13 cellular contexts compared by ENCODE assay signal in the genomic region with DNA sequence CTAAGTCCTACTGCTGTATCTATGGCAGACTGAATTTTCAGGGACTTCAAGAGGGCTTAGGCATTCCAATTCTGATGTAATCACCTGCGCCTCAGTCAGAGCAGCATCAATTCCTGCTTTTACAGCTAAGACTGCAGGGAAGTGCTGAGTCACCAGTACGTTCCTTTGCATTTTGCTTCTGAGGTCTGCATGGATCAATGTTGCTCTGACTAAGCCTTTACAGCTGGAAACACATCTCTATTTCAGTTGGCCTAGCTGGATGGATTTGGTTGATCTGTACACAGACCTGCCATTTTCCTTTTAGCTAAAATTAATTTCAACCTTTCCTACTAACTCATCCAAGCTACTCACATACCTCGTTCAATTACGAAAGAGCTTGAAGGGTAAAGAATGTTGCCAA. TPM values are rescaled to one million over a fixed set of nuclear protein-coding genes. Genes with fewer than 3 reads are reported as not detected.
A peak's percentile ranks its signal among the peaks of the same experiment; 100 is the strongest.
DNase-seq lines count a peak whose midpoint lies in the region; ATAC-seq, FAIRE-seq and TF ChIP-seq lines count a peak whose summit lies in the region.
"Had no signal": no experiment of that assay in that cellular context is flagged by ENCODE, and none has a peak within 500 bp of the region (broad histone marks: within the 10 kb centered on the region; RNA-seq: fewer than 3 reads in every experiment).

No MANE protein-coding gene starts in this region.

- peak; percentile 76 for ATAC-seq in K562
- ATAC-seq in GM21423 (IDR thresholded peaks at IDR 0.05; ENCODE audit: unreplicated experiment), result no peak
- no peak for ATAC-seq in HG02678 (IDR thresholded peaks at IDR 0.05; ENCODE audit: unreplicated experiment)
- ATAC-seq: effector memory CD8-positive, alpha-beta T cell; left colon had no signal

- TF ChIP-seq EP300 in K562 (IDR thresholded peaks at IDR 0.05; ENCODE audit: low read length) (no peak), esophagus muscularis mucosa (IDR thresholded peaks at IDR 0.05) (no peak)

- no peak overlapping the region for H2AFZ ChIP-seq in K562 (ENCODE audit: low read depth, low read length)

- in situ Hi-C loops in K562 (cut with MboI), result loop anchor here (25.0 kb wide), 1 partner anchor 1395 kb away; no protein-coding TSS in a partner anchor

- no TSS peak for BruUV-seq in K562 (replicated peaks; lab: Mats Ljungman, UMichigan)

- H3K4me2 ChIP-seq in K562 (ENCODE audit: insufficient read depth, low read length), result no peak overlapping the region

- TF ChIP-seq RAD21 in K562 (CRISPR knock-in tag; conservative IDR thresholded peaks at IDR 0.05 in 1 of 2, IDR thresholded peaks at IDR 0.05 in 1 of 2), result no peak

- WGBS in HUES64, result 81% methylated on average over 4 of the region's 4 CpGs
- 63% methylated on average over 4 of the region's 4 CpGs for WGBS in K562 (ENCODE audit: insufficient coverage, low coverage, missing lambda C conversion rate)
- whole genome bisulfite sequencing in esophagus muscularis mucosa, result 89% methylated on average over 4 of the region's 4 CpGs

- H3K36me3 ChIP-seq in HUES64 (ENCODE audit: insufficient read depth, low read length), result peaks cover 68% of the 10 kb centered on the region
- H3K36me3 ChIP-seq in K562 (ENCODE audit: control insufficient read depth, insufficient read depth, low read length), result peaks cover 15% of the 10 kb centered on the region; the same call in 2 of the 3 replicates
- peaks cover 43% of the 10 kb centered on the region; the same call in 1 of the 2 replicates for H3K36me3 ChIP-seq in iPS-20b (ENCODE audit: insufficient read depth, low read depth, low read length)
- H3K36me3 ChIP-seq in esophagus muscularis mucosa, result peaks cover 3 to 60% (median 17%) of the 10 kb centered on the region in 4 donors

- H3K4me1 ChIP-seq in HUES64 (ENCODE audit: insufficient read depth, low read length) (peaks cover 28% of the 10 kb centered on the region), K562 (replicated peaks in 1 of 2; ENCODE audit: control insufficient read depth in 2 of 2, insufficient read depth in 2 of 2, low read length in 2 of 2) (peaks cover 0 to 8% of the 10 kb centered on the region in 2 experiments; a peak in 2 of 5 replicates), iPS-20b (ENCODE audit: insufficient read depth, low read length) (peaks cover 19% of the 10 kb centered on the region), esophagus muscularis mucosa (no peaks in the 10 kb centered on the region)

- H3K27me3 ChIP-seq in HUES64 (ENCODE audit: insufficient read depth, low read length), result no peaks in the 10 kb centered on the region
- no peaks in the 10 kb centered on the region for H3K27me3 ChIP-seq in K562 (ENCODE audit: control insufficient read depth in 2 of 2, insufficient read depth in 2 of 2, low read length in 2 of 2)
- H3K27me3 ChIP-seq in iPS-20b (ENCODE audit: insufficient read depth, low read length), result no peaks in the 10 kb centered on the region
- no peaks in the 10 kb centered on the region for H3K27me3 ChIP-seq in esophagus muscularis mucosa
- H3K27me3 ChIP-seq: thyroid gland had no signal

- POLR2A ChIA-PET in K562 (lab: Yijun Ruan, JAX), result interaction anchor here (0.6 kb wide), 1 partner anchor 66 kb away, joined by 3 read pairs; no protein-coding TSS in a partner anchor

- no peak for TF ChIP-seq POLR2A in K562 (conservative IDR thresholded peaks at IDR 0.05)
- TF ChIP-seq POLR2A in esophagus muscularis mucosa (IDR thresholded peaks at IDR 0.05; ENCODE audit: low read depth), result no peak

- peak overlapping the region; percentile 63 for H3K27ac ChIP-seq in HUES64 (ENCODE audit: low read depth, low read length)
- no peak overlapping the region for H3K27ac ChIP-seq in K562 (ENCODE audit: extremely low read depth, low read depth, low read length)
- H3K27ac ChIP-seq in iPS-20b (ENCODE audit: low read length), result peak overlapping the region; percentile 30
- H3K27ac ChIP-seq in esophagus muscularis mucosa (replicated peaks in 1 of 4), result no peak overlapping the region
- H3K27ac ChIP-seq: thyroid gland had no signal

- no peak for TF ChIP-seq CTCF in K562 (IDR thresholded peaks at IDR 0.05 in 2 of 3, conservative IDR thresholded peaks at IDR 0.05 in 1 of 3; ENCODE audit: insufficient read depth in 2 of 3, low read depth in 1 of 3, low read length in 3 of 3)
- TF ChIP-seq CTCF in esophagus muscularis mucosa (IDR thresholded peaks at IDR 0.05), result no peak

- H3K9me3 ChIP-seq in HUES64 (ENCODE audit: insufficient read depth, low read depth, low read length), result no peaks in the 10 kb centered on the region
- H3K9me3 ChIP-seq in K562 (replicated peaks; ENCODE audit: control insufficient read depth, insufficient read depth, low read depth, low read length), result no peaks in the 10 kb centered on the region
- no peaks in the 10 kb centered on the region for H3K9me3 ChIP-seq in iPS-20b (ENCODE audit: insufficient read depth, low read depth, low read length)
- no peaks in the 10 kb centered on the region for H3K9me3 ChIP-seq in esophagus muscularis mucosa
- H3K9me3 ChIP-seq: thyroid gland had no signal

- H3K9ac ChIP-seq in HUES64 (ENCODE audit: low read depth, low read length), result no peak overlapping the region; the same call in 1 of the 2 replicates
- no peak overlapping the region for H3K9ac ChIP-seq in K562 (ENCODE audit: insufficient read depth in 1 of 2, low read depth in 2 of 2, low read length in 2 of 2)
- peak overlapping the region; percentile 13; the same call in 1 of the 2 replicates for H3K9ac ChIP-seq in iPS-20b (ENCODE audit: low read depth, low read length)

- CTCF ChIA-PET in K562 (lab: Yijun Ruan, JAX; ENCODE audit: low intra/inter-chr PET ratio), result no interaction called here

- H3K4me3 ChIP-seq in HUES64 (ENCODE audit: low read length), result no peak overlapping the region
- no peak overlapping the region for H3K4me3 ChIP-seq in K562
- H3K4me3 ChIP-seq in iPS-20b (ENCODE audit: low read length), result no peak overlapping the region
- no peak overlapping the region for H3K4me3 ChIP-seq in esophagus muscularis mucosa
- H3K4me3 ChIP-seq: thyroid gland had no signal

- no peaks in the 10 kb centered on the region for H3K79me2 ChIP-seq in K562 (ENCODE audit: control insufficient read depth, insufficient read depth, low read length)

- intact Hi-C loops in K562 (cut with micrococcal nuclease) (no loop called here), esophagus muscularis mucosa (cut with DNase I) (no loop called here)

- peak; percentile 81 for FAIRE-seq in K562 (lab: Jason Lieb, UNC)

- H4K20me1 ChIP-seq in K562 (replicated peaks; ENCODE audit: control insufficient read depth, insufficient read depth, low read length), result no peaks in the 10 kb centered on the region

- peak; percentile 34 for DNase-seq in AG20443 (ENCODE audit: low spot score)
- DNase-seq in K562 (ENCODE audit: extremely low read depth in 1 of 4, low spot score in 3 of 4), result peak in 2 of 4 experiments; percentile 13 to 44
- DNase-seq in HuH-7.5 (ENCODE audit: low spot score), result no peak
- DNase-seq in esophagus muscularis mucosa (ENCODE audit: extremely low spot score), result no peak
- DNase-seq: effector memory CD8-positive, alpha-beta T cell; left colon; NCI-H1105 treated with DMSO at 0.1 percent for 48 hours; OCI-M1; thyroid gland had no signal

- H3K9me1 ChIP-seq in K562 (ENCODE audit: control insufficient read depth, insufficient read depth, low read length), result no peaks in the 10 kb centered on the region

TF ChIP-seq in K562, 482 proteins besides CTCF, POLR2A, EP300 and RAD21 (continues in another document):
- TF ChIP-seq, protein P1, sequence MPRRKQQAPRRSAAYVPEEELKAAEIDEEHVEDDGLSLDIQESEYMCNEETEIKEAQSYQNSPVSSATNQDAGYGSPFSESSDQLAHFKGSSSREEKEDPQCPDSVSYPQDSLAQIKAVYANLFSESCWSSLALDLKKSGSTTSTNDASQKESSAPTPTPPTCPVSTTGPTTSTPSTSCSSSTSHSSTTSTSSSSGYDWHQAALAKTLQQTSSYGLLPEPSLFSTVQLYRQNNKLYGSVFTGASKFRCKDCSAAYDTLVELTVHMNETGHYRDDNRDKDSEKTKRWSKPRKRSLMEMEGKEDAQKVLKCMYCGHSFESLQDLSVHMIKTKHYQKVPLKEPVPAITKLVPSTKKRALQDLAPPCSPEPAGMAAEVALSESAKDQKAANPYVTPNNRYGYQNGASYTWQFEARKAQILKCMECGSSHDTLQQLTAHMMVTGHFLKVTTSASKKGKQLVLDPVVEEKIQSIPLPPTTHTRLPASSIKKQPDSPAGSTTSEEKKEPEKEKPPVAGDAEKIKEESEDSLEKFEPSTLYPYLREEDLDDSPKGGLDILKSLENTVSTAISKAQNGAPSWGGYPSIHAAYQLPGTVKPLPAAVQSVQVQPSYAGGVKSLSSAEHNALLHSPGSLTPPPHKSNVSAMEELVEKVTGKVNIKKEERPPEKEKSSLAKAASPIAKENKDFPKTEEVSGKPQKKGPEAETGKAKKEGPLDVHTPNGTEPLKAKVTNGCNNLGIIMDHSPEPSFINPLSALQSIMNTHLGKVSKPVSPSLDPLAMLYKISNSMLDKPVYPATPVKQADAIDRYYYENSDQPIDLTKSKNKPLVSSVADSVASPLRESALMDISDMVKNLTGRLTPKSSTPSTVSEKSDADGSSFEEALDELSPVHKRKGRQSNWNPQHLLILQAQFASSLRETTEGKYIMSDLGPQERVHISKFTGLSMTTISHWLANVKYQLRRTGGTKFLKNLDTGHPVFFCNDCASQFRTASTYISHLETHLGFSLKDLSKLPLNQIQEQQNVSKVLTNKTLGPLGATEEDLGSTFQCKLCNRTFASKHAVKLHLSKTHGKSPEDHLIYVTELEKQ (CRISPR knock-in tag; IDR thresholded peaks at IDR 0.05), result no peak
- peak; percentile 95 for TF ChIP-seq ZNF316 (IDR thresholded peaks at IDR 0.05)

RNA-seq across cellular contexts. Expression of a gene that starts 51.3 kb away (rescaled TPM):
- polyA plus RNA-seq in HUES64 (2013, experiment 1 of 2), result 30.4 TPM
- polyA plus RNA-seq in HUES64 (2013, experiment 2 of 2), result 41.0 TPM
- 33.1 and 48.0 TPM in 2 replicates for total RNA-seq in K562 (2011; cell fraction: chromatin; rRNA removed; ENCODE audit: low replicate concordance)
- 14.3 and 15.1 TPM in 2 replicates for total RNA-seq in K562 (2011; cell fraction: nucleolus; rRNA removed)
- 24.0 and 42.4 TPM in 2 replicates for total RNA-seq in K562 (2011; cell fraction: nucleoplasm; rRNA removed)
- total RNA-seq in K562 (2014; rRNA removed), result 18.4 and 18.8 TPM in 2 replicates
- total RNA-seq in K562 (2014; rRNA removed; fragmentation: Illumina TruSeq; extraction: Trizol), result 18.2 and 23.6 TPM in 2 replicates
- 9.6 and 9.8 TPM in 2 replicates for total RNA-seq in K562 (2015; rRNA removed; fragmentation: Illumina TruSeq; extraction: Trizol)
- total RNA-seq in K562 (2021), result 22.2 and 25.9 TPM in 2 replicates
- polyA plus RNA-seq in K562 (2011; rRNA removed), result 9.4 and 18.0 TPM in 2 replicates
- 10.5 and 11.5 TPM in 2 replicates for polyA plus RNA-seq in K562 (2011; cell fraction: cytosol; rRNA removed)
- polyA plus RNA-seq in K562 (2011; cell fraction: nucleus; rRNA removed), result 10.1 and 12.7 TPM in 2 replicates
- 16.9 and 20.9 TPM in 2 replicates for polyA plus RNA-seq in K562 (2012)
- polyA plus RNA-seq in K562 (2014; fragmentation: Illumina TruSeq; extraction: Trizol), result 14.5 and 16.1 TPM in 2 replicates
- polyA plus RNA-seq in K562 (2014; fragmentation: Nextera tagmentation; extraction: Ambion mirVana), result 10 to 100 TPM in 1 of 2 experiments, 1 to 10 TPM in 1; 9.2 to 12.6 TPM
- polyA plus RNA-seq in K562 (2014; rRNA removed), result 13.7 and 15.9 TPM in 2 replicates
- 12.8 and 21.7 TPM in 2 replicates for polyA minus RNA-seq in K562 (2011; rRNA and poly(A)+ RNA removed)
- 13.2 and 16.8 TPM in 2 replicates for polyA minus RNA-seq in K562 (2011; cell fraction: cytosol; rRNA and poly(A)+ RNA removed)
- polyA minus RNA-seq in K562 (2011; cell fraction: nucleus; rRNA and poly(A)+ RNA removed), result 10.9 and 11.0 TPM in 2 replicates
- total RNA-seq in esophagus muscularis mucosa, result 10 to 100 TPM in 2 of 4 donors, 1 to 10 TPM in 2; 6.6 to 12.4 (median 9.5) TPM

Comparison
In these comparisons a context has a peak if more than half of its experiments do, and no peak if none do; other contexts are left out.
1. H3K27ac ChIP-seq: peak in HUES64 (single experiment) and iPS-20b (single experiment); none in K562 (single experiment) and esophagus muscularis mucosa (0 of 4).